12 cellular contexts compared by ENCODE assay signal in the genomic region with DNA sequence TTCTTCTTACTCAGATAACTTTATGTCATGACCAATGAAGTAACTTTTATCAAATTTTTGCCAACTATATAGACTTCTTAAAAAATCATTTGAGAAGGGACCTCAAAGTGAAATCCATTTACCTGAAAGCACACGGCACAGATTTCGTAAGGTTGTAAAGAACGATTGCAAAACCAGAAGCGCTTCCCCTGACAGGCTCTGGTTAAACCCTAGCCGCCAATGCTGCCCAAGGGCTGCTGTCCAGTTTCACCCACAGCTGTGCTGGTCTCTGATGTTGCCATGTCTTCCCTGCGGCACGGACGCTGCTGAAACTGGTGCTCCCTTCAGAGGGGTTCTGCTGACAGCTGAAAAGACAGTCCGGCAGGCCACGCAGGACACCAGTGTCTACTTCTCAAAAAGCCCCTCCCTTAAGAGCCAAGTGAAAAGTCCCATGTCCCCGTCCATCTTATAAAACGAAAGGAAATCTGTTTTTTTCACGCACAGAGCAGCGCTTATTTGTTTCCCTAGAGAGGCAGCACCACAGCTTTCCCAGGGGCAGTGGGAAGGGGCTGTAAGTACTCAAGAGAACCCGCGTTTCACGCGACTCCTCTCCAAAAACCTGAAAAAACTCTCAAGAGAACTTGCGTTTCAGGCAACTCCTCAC. TPM values are rescaled to one million over a fixed set of nuclear protein-coding genes. Genes with fewer than 3 reads are reported as not detected.
DNase-seq lines count a peak whose midpoint lies in the region; TF ChIP-seq lines count a peak whose summit lies in the region.
"Had no signal": no experiment of that assay in that cellular context is flagged by ENCODE, and none has a peak within 500 bp of the region (broad histone marks: within the 10 kb centered on the region; RNA-seq: fewer than 3 reads in every experiment).

No MANE protein-coding gene starts in this region.

- no peak overlapping the region for H4K5ac ChIP-seq in H9 (ENCODE audit: insufficient read length, low read depth, low read length)

- intact Hi-C loops in MCF 10A (cut with micrococcal nuclease) (no loop called here), sigmoid colon (cut with DNase I) (no loop called here)

- H3K4me1 Mint-ChIP-seq in H9 (peaks cover 69 to 74% of the 10 kb centered on the region in 2 experiments), MCF 10A (ENCODE audit: insufficient read depth, unreplicated experiment) (peaks cover 36% of the 10 kb centered on the region)

- peaks cover 19% of the 10 kb centered on the region; the same call in 1 of the 2 replicates for H3K4me1 ChIP-seq in H9 (ENCODE audit: insufficient read depth, low read length)
- peaks cover 0 to 63% of the 10 kb centered on the region in 2 donors for H3K4me1 ChIP-seq in right atrium auricular region
- H3K4me1 ChIP-seq in sigmoid colon: peaks cover 0 to 39% (median 25%) of the 10 kb centered on the region in 4 donors

- no peak overlapping the region for H3K4ac ChIP-seq in H9 (ENCODE audit: low read depth, low read length)

- peaks cover 37% of the 10 kb centered on the region; the same call in 1 of the 2 replicates for H3K79me2 ChIP-seq in H9 (ENCODE audit: insufficient read depth, low read length)

- no peak overlapping the region for H2BK120ac ChIP-seq in H9 (ENCODE audit: low read depth, low read length, poor library complexity, severe bottlenecking)

- no peak overlapping the region for H3K56ac ChIP-seq in H9 (ENCODE audit: insufficient read length, low read depth, low read length)

- no peak overlapping the region for H3K14ac ChIP-seq in H9 (ENCODE audit: insufficient read depth, low read length)

- CTCF ChIA-PET in MCF 10A (lab: Yijun Ruan, JAX): interaction anchor here (0.9 to 1.1 kb wide), 3 partner anchors 9 to 54 kb away, joined by 3 to 4 read pairs (median 4); no protein-coding TSS in a partner anchor

- peak overlapping the region; percentile 18 for H3K18ac ChIP-seq in H9 (ENCODE audit: insufficient read length, low read depth, low read length)

- H2AK5ac ChIP-seq in H9 (ENCODE audit: insufficient read length, low read length): no peak overlapping the region

- H4K20me1 ChIP-seq in H9 (ENCODE audit: control insufficient read depth, insufficient read depth, insufficient read length): peaks cover 3% of the 10 kb centered on the region

- H3K79me1 ChIP-seq in H9 (ENCODE audit: insufficient read depth, low read depth, low read length, poor library complexity, severe bottlenecking): peaks cover 13% of the 10 kb centered on the region

- H4K8ac ChIP-seq in H9 (replicated peaks; ENCODE audit: insufficient read length, low read depth, low read length): no peak overlapping the region

- H3K23ac ChIP-seq in H9 (ENCODE audit: insufficient read length, low read depth, low read length): no peak overlapping the region

- H3K4me3 ChIP-seq in right atrium auricular region: peak overlapping the region in 1 of 2 donors; percentile 28
- peak overlapping the region in 1 of 4 donors; percentile 10 for H3K4me3 ChIP-seq in sigmoid colon

- WGBS in H9 (ENCODE audit: extremely low coverage, insufficient read length, low lambda C conversion rate): no CpG with 5 or more reads among the region's 19 CpGs
- 76 to 83% methylated on average over 19 of the region's 19 CpGs for WGBS in sigmoid colon, 2 donors

- no peaks in the 10 kb centered on the region for H3K36me3 ChIP-seq in right atrium auricular region
- no peaks in the 10 kb centered on the region for H3K36me3 ChIP-seq in sigmoid colon

- TF ChIP-seq POLR2A in sigmoid colon (IDR thresholded peaks at IDR 0.05): no peak

- no peaks in the 10 kb centered on the region for H3K9me3 ChIP-seq in H9 (ENCODE audit: control insufficient read depth, low read depth, low read length)
- H3K9me3 ChIP-seq in right atrium auricular region: no peaks in the 10 kb centered on the region
- H3K9me3 ChIP-seq in sigmoid colon: no peaks in the 10 kb centered on the region

- no peak overlapping the region for H3T11ph ChIP-seq in H9 (ENCODE audit: low read length)

- no peak for TF ChIP-seq EP300 in sigmoid colon (IDR thresholded peaks at IDR 0.05)

- no peaks in the 10 kb centered on the region for H3K27me3 Mint-ChIP-seq in H9 (ENCODE audit: low read depth)
- H3K27me3 Mint-ChIP-seq in MCF 10A (ENCODE audit: insufficient read depth, unreplicated experiment): no peaks in the 10 kb centered on the region
- H3K27me3 Mint-ChIP-seq: CD4-positive, CD25-positive, alpha-beta regulatory T cell had no signal

- H3K27me3 ChIP-seq in H9 (ENCODE audit: insufficient read depth, low read length) (no peaks in the 10 kb centered on the region), right atrium auricular region (no peaks in the 10 kb centered on the region), sigmoid colon (no peaks in the 10 kb centered on the region)

- POLR2A ChIA-PET in MCF 10A (lab: Yijun Ruan, JAX): interaction anchor here (1.2 to 4.6 kb wide), 5 partner anchors 9 to 54 kb away, joined by 3 to 41 read pairs (median 7); no protein-coding TSS in a partner anchor

- no peak overlapping the region for H3K4me2 ChIP-seq in H9 (ENCODE audit: insufficient read depth, insufficient read length, low read length)

- H2BK12ac ChIP-seq in H9 (ENCODE audit: insufficient read length, low read depth, low read length): no peak overlapping the region

- H3K23me2 ChIP-seq in H9 (ENCODE audit: insufficient read length, low read depth, low read length, poor library complexity, severe bottlenecking): no peaks in the 10 kb centered on the region

- TF ChIP-seq CTCF in H9 (conservative IDR thresholded peaks at IDR 0.05) (no peak), MCF 10A (IDR thresholded peaks at IDR 0.05; ENCODE audit: unreplicated experiment) (no peak), right atrium auricular region (IDR thresholded peaks at IDR 0.05) (no peak), sigmoid colon (IDR thresholded peaks at IDR 0.05) (no peak)

- H2AFZ ChIP-seq in H9 (ENCODE audit: low read length): no peak overlapping the region

- no peak overlapping the region for H4K91ac ChIP-seq in H9 (ENCODE audit: insufficient read length, low read depth, low read length)

- no peak overlapping the region for H2BK15ac ChIP-seq in H9 (ENCODE audit: low read depth, low read length)

- peak overlapping the region; percentile 63 to 93 (median 75) for H3K27ac Mint-ChIP-seq in H9
- peak overlapping the region; percentile 93 for H3K27ac Mint-ChIP-seq in MCF 10A (ENCODE audit: low read depth, unreplicated experiment)
- H3K27ac Mint-ChIP-seq: immature natural killer cell had no signal

- H2BK20ac ChIP-seq in H9 (ENCODE audit: low read depth, low read length, poor library complexity, severe bottlenecking): no peak overlapping the region

- H3K4me3 Mint-ChIP-seq in H9: no peak overlapping the region
- H3K4me3 Mint-ChIP-seq in MCF 10A (ENCODE audit: unreplicated experiment): peak overlapping the region; percentile 65
- H3K4me3 Mint-ChIP-seq: CD4-positive, CD25-positive, alpha-beta regulatory T cell; immature natural killer cell had no signal

- H3K9me3 Mint-ChIP-seq in H9 (no peaks in the 10 kb centered on the region; a peak in 1 of 5 replicates), MCF 10A (ENCODE audit: unreplicated experiment) (no peaks in the 10 kb centered on the region)
- H3K9me3 Mint-ChIP-seq: CD4-positive, CD25-positive, alpha-beta regulatory T cell; immature natural killer cell had no signal

- H3K36me3 Mint-ChIP-seq in H9 (ENCODE audit: insufficient read depth in 1 of 3, low read depth in 3 of 3): peaks cover 4 to 22% (median 20%) of the 10 kb centered on the region in 3 experiments
- peaks cover 21% of the 10 kb centered on the region for H3K36me3 Mint-ChIP-seq in MCF 10A (ENCODE audit: insufficient read depth, unreplicated experiment)

- BruUV-seq in MCF 10A (replicated peaks; lab: Mats Ljungman, UMichigan): no TSS peak

- no peak overlapping the region for H2BK5ac ChIP-seq in H9 (ENCODE audit: insufficient read length, low read length)

- DNase-seq in H9: no peak
- DNase-seq in MCF 10A (ENCODE audit: unreplicated experiment): peak; percentile 93
- DNase-seq in right atrium auricular region (ENCODE audit: low spot score): peak; percentile 77
- peak; percentile 74 for DNase-seq in sigmoid colon
- no peak for DNase-seq in NCI-H1694 treated with DMSO at 0.1 percent for 48 hours (lab: John Stamatoyannopoulos, UW)
- no peak for DNase-seq in NCI-H128 (lab: John Stamatoyannopoulos, UW; ENCODE audit: unreplicated experiment)
- no peak for DNase-seq in NCI-H2107 (lab: John Stamatoyannopoulos, UW)
- DNase-seq in NCI-H1105 (lab: John Stamatoyannopoulos, UW): no peak
- DNase-seq: CD4-positive, CD25-positive, alpha-beta regulatory T cell; immature natural killer cell; NCI-H1417; RPMI8226 had no signal

- H3K27ac ChIP-seq in H9 (ENCODE audit: insufficient read length, low read depth, low read length): no peak overlapping the region
- peak overlapping the region; percentile 68 to 81 for H3K27ac ChIP-seq in right atrium auricular region
- H3K27ac ChIP-seq in sigmoid colon: peak overlapping the region; percentile 44 to 55 (median 50)

- no peak overlapping the region for H3K9ac ChIP-seq in H9 (ENCODE audit: extremely low read depth, insufficient read length, low read length)

RNA-seq across cellular contexts. Expression of gene GNA12, which starts 32.5 kb away (rescaled TPM):
- 60.2 and 63.1 TPM in 2 replicates for total RNA-seq in H9 (2021)
- total RNA-seq in MCF 10A (2022): 36.2 and 38.6 TPM in 2 replicates
- 10 to 100 TPM; 26.3 to 38.8 TPM for total RNA-seq in right atrium auricular region
- 10 to 100 TPM; 21.4 to 46.5 (median 24.6) TPM for total RNA-seq in sigmoid colon
- 10 to 100 TPM; 13.2 to 22.7 (median 18.6) TPM for polyA plus RNA-seq in sigmoid colon

Comparison
In these comparisons a context has a peak if more than half of its experiments do, and no peak if none do; other contexts are left out.
1. DNase-seq: peak in MCF 10A (single experiment), right atrium auricular region (single experiment) and sigmoid colon (single experiment); none in H9 (single experiment), NCI-H1694 treated with DMSO at 0.1 percent for 48 hours (single experiment), NCI-H128 (single experiment), NCI-H2107 (single experiment) and NCI-H1105 (single experiment).